Comparison of ENCODE assay signal across 13 cellular contexts in the genomic region with DNA sequence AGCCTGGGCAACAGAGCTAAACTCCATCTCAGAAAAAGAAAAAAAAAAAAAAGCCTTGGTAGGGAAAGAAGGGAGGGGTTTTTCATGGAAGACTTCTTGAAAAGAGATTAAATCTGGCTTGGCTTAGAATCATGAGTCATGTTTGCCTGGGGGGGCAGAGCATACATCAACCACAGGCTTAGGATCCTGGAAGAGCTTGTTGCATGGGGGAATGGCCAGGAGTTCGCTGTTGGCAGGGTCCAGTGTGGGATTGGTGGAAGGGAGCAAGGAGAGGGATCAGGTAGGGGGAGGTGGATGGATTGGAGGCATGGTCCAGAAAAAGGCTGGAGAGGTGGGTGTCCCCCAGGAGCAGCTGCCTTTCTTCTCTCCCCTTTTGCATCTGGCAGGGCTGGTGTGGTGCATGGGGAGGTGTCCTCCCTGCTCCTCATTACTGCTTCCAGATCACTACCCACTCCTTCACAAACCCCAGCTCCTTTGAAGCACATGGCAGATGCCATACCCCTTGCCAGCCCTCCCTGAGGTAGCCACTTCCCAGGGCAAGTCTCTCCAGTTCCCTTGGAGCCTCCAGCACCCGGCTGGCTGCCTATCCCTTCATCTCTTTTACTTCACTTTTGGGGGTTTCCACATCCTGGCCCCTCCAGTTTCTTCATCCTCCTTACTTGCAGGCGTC. TPM values are rescaled to one million over a fixed set of nuclear protein-coding genes. Genes with fewer than 3 reads are reported as not detected.
DNase-seq lines count a peak whose midpoint lies in the region; ATAC-seq and TF ChIP-seq lines count a peak whose summit lies in the region.
"Had no signal": no experiment of that assay in that cellular context is flagged by ENCODE, and none has a peak within 500 bp of the region (broad histone marks: within the 10 kb centered on the region; RNA-seq: fewer than 3 reads in every experiment).

No MANE protein-coding gene starts in this region.

- no peaks in the 10 kb centered on the region for H3K36me3 Mint-ChIP-seq in natural killer cell
- H3K36me3 Mint-ChIP-seq in natural killer cell treated with Interleukin-12 subunit alpha and Interleukin-12 subunit beta and Interleukin-15 and Interleukin-18, amount 100 ng/mL, for 72 hours: no peaks in the 10 kb centered on the region
- H3K36me3 Mint-ChIP-seq: activated naive CD8-positive, alpha-beta T cell treated with anti-CD3 and anti-CD28 coated beads for 36 hours had no signal

- no peak overlapping the region for H3K27ac Mint-ChIP-seq in natural killer cell
- H3K27ac Mint-ChIP-seq in natural killer cell treated with Interleukin-12 subunit alpha and Interleukin-12 subunit beta and Interleukin-15 and Interleukin-18, amount 100 ng/mL, for 72 hours: no peak overlapping the region
- H3K27ac Mint-ChIP-seq: activated naive CD8-positive, alpha-beta T cell treated with anti-CD3 and anti-CD28 coated beads for 36 hours; GM23338 had no signal

- H3K4me3 ChIP-seq in AG10803 (ENCODE audit: low read length): peak overlapping the region; percentile 36
- no peak overlapping the region for H3K4me3 ChIP-seq in astrocyte of the spinal cord (ENCODE audit: low read depth, low read length)
- H3K4me3 ChIP-seq: BLaER1, GM23338 had no signal

- no peak for ATAC-seq in natural killer cell
- no peak for ATAC-seq in natural killer cell treated with Interleukin-12 subunit alpha and Interleukin-12 subunit beta and Interleukin-15 and Interleukin-18, amount 100 ng/mL, for 72 hours
- ATAC-seq: GM23338 had no signal

- intact Hi-C loops in natural killer cell (cut with micrococcal nuclease): no loop called here

- H3K4me1 Mint-ChIP-seq in natural killer cell: peaks cover 9 to 13% of the 10 kb centered on the region in 2 donors
- H3K4me1 Mint-ChIP-seq in natural killer cell treated with Interleukin-12 subunit alpha and Interleukin-12 subunit beta and Interleukin-15 and Interleukin-18, amount 100 ng/mL, for 72 hours (ENCODE audit: low read depth in 2 of 2): peaks cover 5 to 8% of the 10 kb centered on the region in 2 donors

- TF ChIP-seq CTCF in AG10803 (conservative IDR thresholded peaks at IDR 0.05; ENCODE audit: low read length) (no peak), astrocyte of the spinal cord (IDR thresholded peaks at IDR 0.05; ENCODE audit: low read depth, low read length) (no peak), natural killer cell (IDR thresholded peaks at IDR 0.05) (no peak)

- H3K27me3 Mint-ChIP-seq in natural killer cell (ENCODE audit: low read depth in 2 of 2): peaks cover 0 to 5% of the 10 kb centered on the region in 2 donors
- H3K27me3 Mint-ChIP-seq in natural killer cell treated with Interleukin-12 subunit alpha and Interleukin-12 subunit beta and Interleukin-15 and Interleukin-18, amount 100 ng/mL, for 72 hours: peaks cover 0 to 6% of the 10 kb centered on the region in 2 donors
- H3K27me3 Mint-ChIP-seq: activated naive CD8-positive, alpha-beta T cell treated with anti-CD3 and anti-CD28 coated beads for 36 hours had no signal

- in situ Hi-C loops in astrocyte of the spinal cord (cut with HindIII; ENCODE audit: low sequenced_read_pairs): no loop called here

- no peak overlapping the region for H3K4me3 Mint-ChIP-seq in natural killer cell
- no peak overlapping the region for H3K4me3 Mint-ChIP-seq in natural killer cell treated with Interleukin-12 subunit alpha and Interleukin-12 subunit beta and Interleukin-15 and Interleukin-18, amount 100 ng/mL, for 72 hours
- H3K4me3 Mint-ChIP-seq: activated naive CD8-positive, alpha-beta T cell treated with anti-CD3 and anti-CD28 coated beads for 36 hours; GM23338 had no signal

- peak; percentile 58 for DNase-seq in AG10803 (ENCODE audit: low read depth)
- DNase-seq in M059J (ENCODE audit: low read depth): peak; percentile 95
- peak; percentile 74 for DNase-seq in astrocyte of the spinal cord (ENCODE audit: low read depth, low spot score)
- DNase-seq in kidney tubule cell (ENCODE audit: low spot score): peak; percentile 41
- DNase-seq in natural killer cell: no peak
- DNase-seq in LoVo (ENCODE audit: low spot score): no peak
- DNase-seq in stimulated activated CD4-positive, alpha-beta T cell treated with anti-CD3 and anti-CD28 coated beads, Interleukin-1b, Interleukin-23, amount 100 ng/mL, for 48 hours: no peak
- DNase-seq in natural killer cell treated with Interleukin-12 subunit alpha and Interleukin-12 subunit beta and Interleukin-15 and Interleukin-18, amount 100 ng/mL, for 72 hours (ENCODE audit: low spot score): no peak
- DNase-seq: activated CD4-positive, alpha-beta T cell treated with anti-CD3 and anti-CD28 coated beads, Interleukin-2, amount 50 U/mL, for 4 hours; activated naive CD8-positive, alpha-beta T cell treated with anti-CD3 and anti-CD28 coated beads for 36 hours; stimulated activated naive CD4-positive, alpha-beta T cell had no signal

- no peaks in the 10 kb centered on the region for H3K9me3 Mint-ChIP-seq in natural killer cell
- H3K9me3 Mint-ChIP-seq in natural killer cell treated with Interleukin-12 subunit alpha and Interleukin-12 subunit beta and Interleukin-15 and Interleukin-18, amount 100 ng/mL, for 72 hours: no peaks in the 10 kb centered on the region
- H3K9me3 Mint-ChIP-seq: activated naive CD8-positive, alpha-beta T cell treated with anti-CD3 and anti-CD28 coated beads for 36 hours had no signal

RNA-seq across cellular contexts. Expression of a gene that starts 2.5 kb away (rescaled TPM):
- 48.5 and 68.2 TPM in 2 replicates for total RNA-seq in M059J (2014; rRNA removed; shearing (Covaris generic))
- 1 to 10 TPM; 1.2 to 2.3 (median 2.0) TPM for total RNA-seq in natural killer cell
- 1 to 10 TPM; 2.5 to 4.8 TPM for total RNA-seq in natural killer cell treated with Interleukin-12 subunit alpha and Interleukin-12 subunit beta and Interleukin-15 and Interleukin-18, amount 100 ng/mL, for 72 hours

Comparison
In these comparisons a context has a peak if more than half of its experiments do, and no peak if none do; other contexts are left out.
1. DNase-seq: peak in AG10803 (single experiment), M059J (single experiment), astrocyte of the spinal cord (single experiment) and kidney tubule cell (single experiment); none in natural killer cell (single experiment), LoVo (single experiment), stimulated activated CD4-positive, alpha-beta T cell treated with anti-CD3 and anti-CD28 coated beads, Interleukin-1b, Interleukin-23, amount 100 ng/mL, for 48 hours (single experiment) and natural killer cell treated with Interleukin-12 subunit alpha and Interleukin-12 subunit beta and Interleukin-15 and Interleukin-18, amount 100 ng/mL, for 72 hours (single experiment).